In the genomic region with DNA sequence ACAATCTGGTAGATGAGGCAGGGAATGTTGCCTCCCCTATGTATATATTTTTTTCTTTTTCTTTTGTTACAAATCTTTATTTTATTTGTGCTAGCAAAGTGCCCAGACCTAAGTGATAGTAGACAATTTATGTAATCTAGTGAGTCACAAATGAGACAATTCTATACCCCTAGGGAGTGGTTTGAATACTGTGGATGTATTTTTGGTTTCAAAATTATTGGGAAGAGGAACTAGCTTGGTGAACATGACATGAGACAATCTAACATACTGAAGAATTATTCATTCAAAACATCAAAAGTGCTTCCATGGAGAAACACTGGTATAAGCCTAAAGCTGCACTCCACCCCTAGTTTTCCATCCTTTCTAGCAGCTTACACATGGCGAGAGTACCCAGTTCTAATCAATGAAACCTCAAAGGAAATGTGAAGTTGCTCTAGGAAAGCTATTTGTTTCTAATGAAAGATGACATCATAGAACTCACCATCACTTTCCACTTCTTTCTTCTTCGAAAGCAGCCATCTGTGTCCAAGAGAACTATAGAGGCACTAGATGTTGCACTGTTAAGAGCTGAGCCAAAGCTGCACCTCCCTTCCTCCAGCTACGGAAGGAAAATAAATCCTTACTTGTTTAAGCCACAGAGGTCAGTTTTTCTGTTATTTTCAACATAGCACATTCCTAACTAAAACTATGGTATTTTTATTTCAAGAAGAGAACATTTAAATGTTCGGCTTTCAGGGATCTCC, we compare ENCODE assay signal across 22 cellular contexts.
DNase-seq lines count a peak whose midpoint lies in the region; ATAC-seq and TF ChIP-seq lines count a peak whose summit lies in the region.
"Had no signal": no experiment of that assay in that cellular context is flagged by ENCODE, and none has a peak within 500 bp of the region (broad histone marks: within the 10 kb centered on the region; RNA-seq: fewer than 3 reads in every experiment).

No MANE protein-coding gene starts in this region.

- CTCF ChIA-PET in SK-N-SH (lab: Yijun Ruan, JAX), result no interaction called here

- H3F3A ChIP-seq in SK-N-SH (replicated peaks; ENCODE audit: insufficient read depth), result peaks cover 19% of the 10 kb centered on the region

- H3K9me2 ChIP-seq in SK-N-SH, result no peaks in the 10 kb centered on the region

- TF ChIP-seq EP300 in SK-N-SH (IDR thresholded peaks at IDR 0.05; ENCODE audit: borderline replicate concordance in 1 of 2, low read depth in 1 of 2, low read length in 1 of 2), result no peak

- ATAC-seq in SK-N-SH treated with all-trans-retinoic acid at 6 μM for 48 hours (no peak), HG02798 (IDR thresholded peaks at IDR 0.05; ENCODE audit: poor library complexity, unreplicated experiment) (no peak)
- peak; percentile 39 to 59 for ATAC-seq in stimulated activated naive B cell treated with anti-CD40 and anti-IgM and Interleukin-4, amounts not matched to agents 10 μg/mL and 1 μg/mL and 100 μg/mL, for 72 hours (replicated peaks)
- ATAC-seq: activated CD8-positive, alpha-beta T cell treated with anti-CD3 and anti-CD28 coated beads, Interleukin-2, amount 10 ng/mL, durations not matched to agents 7 days and 5 days; activated T-cell treated with anti-CD3 and anti-CD28 coated beads, Interleukin-2, amount 50 U/mL, for 4 hours; left colon had no signal

- peak overlapping the region in 1 of 2 experiments; percentile 85; a peak in 1 of 4 replicates for H3K27ac ChIP-seq in SK-N-SH (ENCODE audit: low read depth in 2 of 2, low read length in 1 of 2)
- H3K27ac ChIP-seq: colonic mucosa had no signal

- peaks cover 2 to 10% of the 10 kb centered on the region in 2 experiments; a peak in 3 of 4 replicates for H3K4me1 ChIP-seq in SK-N-SH (ENCODE audit: control insufficient read depth in 1 of 2, insufficient read depth in 2 of 2, low read depth in 1 of 2, low read length in 1 of 2)
- H3K4me1 ChIP-seq: colonic mucosa, HAP-1 had no signal

- H3K9ac ChIP-seq in SK-N-SH, result no peak overlapping the region

- H4K20me1 ChIP-seq in SK-N-SH (ENCODE audit: insufficient read depth), result no peaks in the 10 kb centered on the region

- H3K4me3 ChIP-seq in SK-N-SH (ENCODE audit: low read depth in 2 of 2, low read length in 1 of 2), result no peak overlapping the region
- no peak overlapping the region for H3K4me3 ChIP-seq in fibroblast of villous mesenchyme (ENCODE audit: low read depth, low read length)
- H3K4me3 ChIP-seq: colonic mucosa, HAP-1 had no signal

- no peaks in the 10 kb centered on the region for H3K36me3 ChIP-seq in SK-N-SH (replicated peaks in 1 of 2; ENCODE audit: control insufficient read depth in 1 of 2, insufficient read depth in 2 of 2, low read length in 1 of 2)
- H3K36me3 ChIP-seq: colonic mucosa, HAP-1 had no signal

- H3K9me3 ChIP-seq in SK-N-SH, result no peaks in the 10 kb centered on the region
- H3K9me3 ChIP-seq: colonic mucosa had no signal

- DNase-seq in SK-N-SH (no peak), OCI-M1 (lab: John Stamatoyannopoulos, UW) (peak; percentile 18), fibroblast of villous mesenchyme (ENCODE audit: low read depth) (peak; percentile 52), NCI-H2107 treated with DMSO at 0.1 percent for 48 hours (lab: John Stamatoyannopoulos, UW; ENCODE audit: unreplicated experiment) (no peak)
- DNase-seq in stimulated activated naive B cell treated with anti-CD40 and anti-IgM and Interleukin-4, amounts not matched to agents 10 μg/mL and 1 μg/mL and 100 μg/mL, for 72 hours, result no peak
- DNase-seq in activated naive CD4-positive, alpha-beta T cell (lab: John Stamatoyannopoulos, UW), result no peak
- DNase-seq: activated B cell treated with CpG ODN at 0.5 μM for 24 hours; activated CD8-positive, alpha-beta T cell treated with anti-CD3 and anti-CD28 coated beads, Interleukin-2, amount 10 ng/mL, durations not matched to agents 7 days and 5 days; activated T-cell treated with anti-CD3 and anti-CD28 coated beads, Interleukin-2, amount 50 U/mL, for 4 hours; colonic mucosa; DMS 273 treated with DMSO at 0.1 percent for 48 hours; GDM1; left colon; NCI-H187; NCI-H446; SHP77 treated with DMSO at 0.1 percent for 48 hours; stimulated activated CD8-positive, alpha-beta memory T cell treated with anti-CD3 and anti-CD28 coated beads, Interleukin-4, amount 100 ng/mL, for 48 hours had no signal

- no peak for TF ChIP-seq CTCF in SK-N-SH (IDR thresholded peaks at IDR 0.05)
- no peak for TF ChIP-seq CTCF in fibroblast of villous mesenchyme (IDR thresholded peaks at IDR 0.05; ENCODE audit: insufficient read depth, low read depth, low read length)

- 91% methylated on average over 4 of the region's 4 CpGs for WGBS in SK-N-SH (ENCODE audit: low lambda C conversion rate)

- no peaks in the 10 kb centered on the region for H3K36me3 Mint-ChIP-seq in stimulated activated naive B cell treated with anti-CD40 and anti-IgM and Interleukin-4, amounts not matched to agents 10 μg/mL and 1 μg/mL and 100 μg/mL, for 72 hours
- H3K36me3 Mint-ChIP-seq: activated naive CD4-positive, alpha-beta T cell treated with anti-CD3 and anti-CD28 coated beads, Interleukin-2, amount 50 U/mL, for 24 hours had no signal

- H3K27ac Mint-ChIP-seq in stimulated activated naive B cell treated with anti-CD40 and anti-IgM and Interleukin-4, amounts not matched to agents 10 μg/mL and 1 μg/mL and 100 μg/mL, for 72 hours, result no peak overlapping the region
- H3K27ac Mint-ChIP-seq: activated B cell treated with CpG ODN at 0.5 μM for 24 hours; activated CD8-positive, alpha-beta T cell treated with anti-CD3 and anti-CD28 coated beads, Interleukin-2, amount 10 ng/mL, durations not matched to agents 7 days and 5 days; activated naive CD4-positive, alpha-beta T cell treated with anti-CD3 and anti-CD28 coated beads, Interleukin-2, amount 50 U/mL, for 24 hours had no signal

- 0 out of 2 replicates have a peak overlapping the region, but pooled peaks have one; percentile 50 for H2AFZ ChIP-seq in SK-N-SH (ENCODE audit: low read depth)

- no peaks in the 10 kb centered on the region for H3K4me1 Mint-ChIP-seq in stimulated activated naive B cell treated with anti-CD40 and anti-IgM and Interleukin-4, amounts not matched to agents 10 μg/mL and 1 μg/mL and 100 μg/mL, for 72 hours
- H3K4me1 Mint-ChIP-seq: activated B cell treated with CpG ODN at 0.5 μM for 24 hours; activated naive CD4-positive, alpha-beta T cell treated with anti-CD3 and anti-CD28 coated beads, Interleukin-2, amount 50 U/mL, for 24 hours had no signal

- TF ChIP-seq RAD21 in SK-N-SH (IDR thresholded peaks at IDR 0.05; ENCODE audit: low read length), result no peak

- H3K4me3 Mint-ChIP-seq in stimulated activated naive B cell treated with anti-CD40 and anti-IgM and Interleukin-4, amounts not matched to agents 10 μg/mL and 1 μg/mL and 100 μg/mL, for 72 hours, result no peak overlapping the region
- H3K4me3 Mint-ChIP-seq: activated B cell treated with CpG ODN at 0.5 μM for 24 hours; activated CD8-positive, alpha-beta T cell treated with anti-CD3 and anti-CD28 coated beads, Interleukin-2, amount 10 ng/mL, durations not matched to agents 7 days and 5 days; activated naive CD4-positive, alpha-beta T cell treated with anti-CD3 and anti-CD28 coated beads, Interleukin-2, amount 50 U/mL, for 24 hours; activated T-cell treated with anti-CD3 and anti-CD28 coated beads, Interleukin-2, amount 50 U/mL, for 4 hours; neural crest cell had no signal

- no peaks in the 10 kb centered on the region for H3K79me2 ChIP-seq in SK-N-SH (ENCODE audit: insufficient read depth)

- H3K27me3 Mint-ChIP-seq in stimulated activated naive B cell treated with anti-CD40 and anti-IgM and Interleukin-4, amounts not matched to agents 10 μg/mL and 1 μg/mL and 100 μg/mL, for 72 hours, result no peaks in the 10 kb centered on the region
- H3K27me3 Mint-ChIP-seq: activated B cell treated with CpG ODN at 0.5 μM for 24 hours had no signal

- no peaks in the 10 kb centered on the region for H3K27me3 ChIP-seq in SK-N-SH (ENCODE audit: insufficient read depth)
- H3K27me3 ChIP-seq: colonic mucosa had no signal

- POLR2A ChIA-PET in SK-N-SH (lab: Yijun Ruan, JAX), result no interaction called here

- no peak overlapping the region for H3K4me2 ChIP-seq in SK-N-SH

- no peaks in the 10 kb centered on the region for H3K9me3 Mint-ChIP-seq in stimulated activated naive B cell treated with anti-CD40 and anti-IgM and Interleukin-4, amounts not matched to agents 10 μg/mL and 1 μg/mL and 100 μg/mL, for 72 hours
- H3K9me3 Mint-ChIP-seq: activated B cell treated with CpG ODN at 0.5 μM for 24 hours; activated T-cell treated with anti-CD3 and anti-CD28 coated beads, Interleukin-2, amount 50 U/mL, for 4 hours; neural crest cell had no signal

TF ChIP-seq in SK-N-SH, 30 proteins besides CTCF, POLR2A, EP300 and RAD21 (continues in another document):
- TF ChIP-seq SMC3 (IDR thresholded peaks at IDR 0.05; ENCODE audit: low read depth, low read length), result no peak
- TF ChIP-seq, protein P1, sequence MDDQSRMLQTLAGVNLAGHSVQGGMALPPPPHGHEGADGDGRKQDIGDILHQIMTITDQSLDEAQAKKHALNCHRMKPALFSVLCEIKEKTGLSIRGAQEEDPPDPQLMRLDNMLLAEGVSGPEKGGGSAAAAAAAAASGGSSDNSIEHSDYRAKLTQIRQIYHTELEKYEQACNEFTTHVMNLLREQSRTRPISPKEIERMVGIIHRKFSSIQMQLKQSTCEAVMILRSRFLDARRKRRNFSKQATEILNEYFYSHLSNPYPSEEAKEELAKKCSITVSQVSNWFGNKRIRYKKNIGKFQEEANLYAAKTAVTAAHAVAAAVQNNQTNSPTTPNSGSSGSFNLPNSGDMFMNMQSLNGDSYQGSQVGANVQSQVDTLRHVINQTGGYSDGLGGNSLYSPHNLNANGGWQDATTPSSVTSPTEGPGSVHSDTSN (IDR thresholded peaks at IDR 0.05), result no peak
- no peak for TF ChIP-seq RFX5 (IDR thresholded peaks at IDR 0.05; ENCODE audit: low read length)
- no peak for TF ChIP-seq FOXJ3 (CRISPR knock-in tag; IDR thresholded peaks at IDR 0.05)
- TF ChIP-seq FOXM1 (IDR thresholded peaks at IDR 0.05; ENCODE audit: low read depth), result no peak

TF ChIP-seq in SK-N-SH treated with all-trans-retinoic acid at 6 μM for 48 hours, 23 proteins besides CTCF, POLR2A, EP300 and RAD21 (continues in another document):
- no peak for TF ChIP-seq SNAI2 (CRISPR knock-in tag; IDR thresholded peaks at IDR 0.05)
- no peak for TF ChIP-seq ZNF8 (CRISPR knock-in tag; IDR thresholded peaks at IDR 0.05)
- no peak for TF ChIP-seq ZNF565 (CRISPR knock-in tag; conservative IDR thresholded peaks at IDR 0.05; ENCODE audit: low read depth)
- no peak for TF ChIP-seq ISL1 (CRISPR knock-in tag; IDR thresholded peaks at IDR 0.05)

Comparison
In these comparisons a context has a peak if more than half of its experiments do, and no peak if none do; other contexts are left out.
1. DNase-seq: peak in OCI-M1 (single experiment) and fibroblast of villous mesenchyme (single experiment); none in SK-N-SH (single experiment), stimulated activated naive B cell treated with anti-CD40 and anti-IgM and Interleukin-4, amounts not matched to agents 10 μg/mL and 1 μg/mL and 100 μg/mL, for 72 hours (single experiment), activated naive CD4-positive, alpha-beta T cell (0 of 4) and NCI-H2107 treated with DMSO at 0.1 percent for 48 hours (single experiment).
2. ATAC-seq: peak in stimulated activated naive B cell treated with anti-CD40 and anti-IgM and Interleukin-4, amounts not matched to agents 10 μg/mL and 1 μg/mL and 100 μg/mL, for 72 hours (2 of 2); none in SK-N-SH treated with all-trans-retinoic acid at 6 μM for 48 hours (single experiment) and HG02798 (single experiment).